1 cellular context compared by ENCODE assay signal in the genomic region with DNA sequence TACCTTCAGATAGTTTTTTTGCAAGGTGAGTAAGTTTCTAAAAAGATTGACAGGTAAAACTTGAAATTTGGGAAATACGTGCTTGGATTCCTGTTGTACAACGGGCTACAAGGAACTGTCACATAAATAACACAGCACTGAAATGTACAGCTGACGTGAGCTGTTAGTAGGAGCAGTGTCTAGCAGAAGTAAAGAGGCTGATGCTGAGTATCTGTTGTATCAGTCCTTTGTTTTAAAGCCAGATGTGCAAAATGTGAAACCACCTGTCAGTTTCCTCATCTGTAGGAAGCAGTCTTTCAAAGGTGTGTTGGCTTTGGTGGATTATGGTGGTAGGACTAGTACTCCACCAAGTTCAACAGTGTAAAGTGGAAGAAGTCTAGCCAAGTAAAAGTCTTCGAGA.
TF ChIP-seq lines count a peak whose summit lies in the region.

No MANE protein-coding gene starts in this region.

TF ChIP-seq in H1, 55 proteins besides CTCF, POLR2A, EP300 and RAD21:
- TF ChIP-seq CBX8 (IDR thresholded peaks at IDR 0.05; ENCODE audit: borderline replicate concordance, low read depth, low read length) (no peak), SP2 (IDR thresholded peaks at IDR 0.05; ENCODE audit: low read length) (no peak), EGR1 (IDR thresholded peaks at IDR 0.05; ENCODE audit: borderline replicate concordance, low read depth, low read length) (no peak), JUND (IDR thresholded peaks at IDR 0.05; ENCODE audit: low read length) (no peak), HDAC2 (IDR thresholded peaks at IDR 0.05; ENCODE audit: borderline replicate concordance in 1 of 2, low read depth in 2 of 2, low read length in 2 of 2) (no peak), RNF2 (IDR thresholded peaks at IDR 0.05; ENCODE audit: borderline replicate concordance, low read depth, low read length, missing control alignments, poor library complexity, severe bottlenecking) (no peak), EZH2 (IDR thresholded peaks at IDR 0.05; ENCODE audit: low read depth, low read length, severe bottlenecking) (no peak), POLR2AphosphoS5 (IDR thresholded peaks at IDR 0.05; ENCODE audit: low read depth, low read length) (no peak), FOSL1 (IDR thresholded peaks at IDR 0.05; ENCODE audit: insufficient read depth, low read depth, low read length) (no peak), TBP (IDR thresholded peaks at IDR 0.05; ENCODE audit: low read depth, low read length) (no peak), TAF7 (optimal IDR thresholded peaks at IDR 0.05; ENCODE audit: borderline replicate concordance, low read depth, low read length) (no peak), CBX5 (IDR thresholded peaks at IDR 0.05; ENCODE audit: low read depth, low read length) (no peak), SRF (IDR thresholded peaks at IDR 0.05; ENCODE audit: low read depth, low read length) (no peak), SIN3A (conservative IDR thresholded peaks at IDR 0.05 in 1 of 2, IDR thresholded peaks at IDR 0.05 in 1 of 2; ENCODE audit: low read depth in 1 of 2, low read length in 2 of 2) (no peak)
- TF ChIP-seq, protein P1, sequence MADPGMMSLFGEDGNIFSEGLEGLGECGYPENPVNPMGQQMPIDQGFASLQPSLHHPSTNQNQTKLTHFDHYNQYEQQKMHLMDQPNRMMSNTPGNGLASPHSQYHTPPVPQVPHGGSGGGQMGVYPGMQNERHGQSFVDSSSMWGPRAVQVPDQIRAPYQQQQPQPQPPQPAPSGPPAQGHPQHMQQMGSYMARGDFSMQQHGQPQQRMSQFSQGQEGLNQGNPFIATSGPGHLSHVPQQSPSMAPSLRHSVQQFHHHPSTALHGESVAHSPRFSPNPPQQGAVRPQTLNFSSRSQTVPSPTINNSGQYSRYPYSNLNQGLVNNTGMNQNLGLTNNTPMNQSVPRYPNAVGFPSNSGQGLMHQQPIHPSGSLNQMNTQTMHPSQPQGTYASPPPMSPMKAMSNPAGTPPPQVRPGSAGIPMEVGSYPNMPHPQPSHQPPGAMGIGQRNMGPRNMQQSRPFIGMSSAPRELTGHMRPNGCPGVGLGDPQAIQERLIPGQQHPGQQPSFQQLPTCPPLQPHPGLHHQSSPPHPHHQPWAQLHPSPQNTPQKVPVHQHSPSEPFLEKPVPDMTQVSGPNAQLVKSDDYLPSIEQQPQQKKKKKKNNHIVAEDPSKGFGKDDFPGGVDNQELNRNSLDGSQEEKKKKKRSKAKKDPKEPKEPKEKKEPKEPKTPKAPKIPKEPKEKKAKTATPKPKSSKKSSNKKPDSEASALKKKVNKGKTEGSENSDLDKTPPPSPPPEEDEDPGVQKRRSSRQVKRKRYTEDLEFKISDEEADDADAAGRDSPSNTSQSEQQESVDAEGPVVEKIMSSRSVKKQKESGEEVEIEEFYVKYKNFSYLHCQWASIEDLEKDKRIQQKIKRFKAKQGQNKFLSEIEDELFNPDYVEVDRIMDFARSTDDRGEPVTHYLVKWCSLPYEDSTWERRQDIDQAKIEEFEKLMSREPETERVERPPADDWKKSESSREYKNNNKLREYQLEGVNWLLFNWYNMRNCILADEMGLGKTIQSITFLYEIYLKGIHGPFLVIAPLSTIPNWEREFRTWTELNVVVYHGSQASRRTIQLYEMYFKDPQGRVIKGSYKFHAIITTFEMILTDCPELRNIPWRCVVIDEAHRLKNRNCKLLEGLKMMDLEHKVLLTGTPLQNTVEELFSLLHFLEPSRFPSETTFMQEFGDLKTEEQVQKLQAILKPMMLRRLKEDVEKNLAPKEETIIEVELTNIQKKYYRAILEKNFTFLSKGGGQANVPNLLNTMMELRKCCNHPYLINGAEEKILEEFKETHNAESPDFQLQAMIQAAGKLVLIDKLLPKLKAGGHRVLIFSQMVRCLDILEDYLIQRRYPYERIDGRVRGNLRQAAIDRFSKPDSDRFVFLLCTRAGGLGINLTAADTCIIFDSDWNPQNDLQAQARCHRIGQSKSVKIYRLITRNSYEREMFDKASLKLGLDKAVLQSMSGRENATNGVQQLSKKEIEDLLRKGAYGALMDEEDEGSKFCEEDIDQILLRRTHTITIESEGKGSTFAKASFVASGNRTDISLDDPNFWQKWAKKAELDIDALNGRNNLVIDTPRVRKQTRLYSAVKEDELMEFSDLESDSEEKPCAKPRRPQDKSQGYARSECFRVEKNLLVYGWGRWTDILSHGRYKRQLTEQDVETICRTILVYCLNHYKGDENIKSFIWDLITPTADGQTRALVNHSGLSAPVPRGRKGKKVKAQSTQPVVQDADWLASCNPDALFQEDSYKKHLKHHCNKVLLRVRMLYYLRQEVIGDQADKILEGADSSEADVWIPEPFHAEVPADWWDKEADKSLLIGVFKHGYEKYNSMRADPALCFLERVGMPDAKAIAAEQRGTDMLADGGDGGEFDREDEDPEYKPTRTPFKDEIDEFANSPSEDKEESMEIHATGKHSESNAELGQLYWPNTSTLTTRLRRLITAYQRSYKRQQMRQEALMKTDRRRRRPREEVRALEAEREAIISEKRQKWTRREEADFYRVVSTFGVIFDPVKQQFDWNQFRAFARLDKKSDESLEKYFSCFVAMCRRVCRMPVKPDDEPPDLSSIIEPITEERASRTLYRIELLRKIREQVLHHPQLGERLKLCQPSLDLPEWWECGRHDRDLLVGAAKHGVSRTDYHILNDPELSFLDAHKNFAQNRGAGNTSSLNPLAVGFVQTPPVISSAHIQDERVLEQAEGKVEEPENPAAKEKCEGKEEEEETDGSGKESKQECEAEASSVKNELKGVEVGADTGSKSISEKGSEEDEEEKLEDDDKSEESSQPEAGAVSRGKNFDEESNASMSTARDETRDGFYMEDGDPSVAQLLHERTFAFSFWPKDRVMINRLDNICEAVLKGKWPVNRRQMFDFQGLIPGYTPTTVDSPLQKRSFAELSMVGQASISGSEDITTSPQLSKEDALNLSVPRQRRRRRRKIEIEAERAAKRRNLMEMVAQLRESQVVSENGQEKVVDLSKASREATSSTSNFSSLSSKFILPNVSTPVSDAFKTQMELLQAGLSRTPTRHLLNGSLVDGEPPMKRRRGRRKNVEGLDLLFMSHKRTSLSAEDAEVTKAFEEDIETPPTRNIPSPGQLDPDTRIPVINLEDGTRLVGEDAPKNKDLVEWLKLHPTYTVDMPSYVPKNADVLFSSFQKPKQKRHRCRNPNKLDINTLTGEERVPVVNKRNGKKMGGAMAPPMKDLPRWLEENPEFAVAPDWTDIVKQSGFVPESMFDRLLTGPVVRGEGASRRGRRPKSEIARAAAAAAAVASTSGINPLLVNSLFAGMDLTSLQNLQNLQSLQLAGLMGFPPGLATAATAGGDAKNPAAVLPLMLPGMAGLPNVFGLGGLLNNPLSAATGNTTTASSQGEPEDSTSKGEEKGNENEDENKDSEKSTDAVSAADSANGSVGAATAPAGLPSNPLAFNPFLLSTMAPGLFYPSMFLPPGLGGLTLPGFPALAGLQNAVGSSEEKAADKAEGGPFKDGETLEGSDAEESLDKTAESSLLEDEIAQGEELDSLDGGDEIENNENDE (IDR thresholded peaks at IDR 0.05; ENCODE audit: insufficient replicate concordance, low read length) = no peak
- TF ChIP-seq, protein P2, sequence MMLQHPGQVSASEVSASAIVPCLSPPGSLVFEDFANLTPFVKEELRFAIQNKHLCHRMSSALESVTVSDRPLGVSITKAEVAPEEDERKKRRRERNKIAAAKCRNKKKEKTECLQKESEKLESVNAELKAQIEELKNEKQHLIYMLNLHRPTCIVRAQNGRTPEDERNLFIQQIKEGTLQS (IDR thresholded peaks at IDR 0.05; ENCODE audit: insufficient read depth, low read depth, low read length) = no peak
- TF ChIP-seq, protein P3, sequence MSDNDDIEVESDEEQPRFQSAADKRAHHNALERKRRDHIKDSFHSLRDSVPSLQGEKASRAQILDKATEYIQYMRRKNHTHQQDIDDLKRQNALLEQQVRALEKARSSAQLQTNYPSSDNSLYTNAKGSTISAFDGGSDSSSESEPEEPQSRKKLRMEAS (IDR thresholded peaks at IDR 0.05) = no peak
